Comparison of ENCODE assay signal across 1 cellular context in genomic region chr17:32302037-32302436, GRCh38.
TF ChIP-seq lines count a peak whose summit lies in the region.

No MANE protein-coding gene starts in this region.

TF ChIP-seq in GM23338, 12 proteins besides CTCF, POLR2A, EP300 and RAD21 (continued from another document):
- TF ChIP-seq ZNF462 (CRISPR knock-in tag; IDR thresholded peaks at IDR 0.05) (no peak), ZNF331 (CRISPR knock-in tag; IDR thresholded peaks at IDR 0.05; ENCODE audit: low read depth) (no peak), POLR2AphosphoS5 (IDR thresholded peaks at IDR 0.05; ENCODE audit: low read depth) (no peak), EZH2phosphoT487 (IDR thresholded peaks at IDR 0.05; ENCODE audit: unreplicated experiment) (no peak), EZH2 (IDR thresholded peaks at IDR 0.05; ENCODE audit: low read depth, unreplicated experiment) (no peak), CREB1 (CRISPR knock-in tag; IDR thresholded peaks at IDR 0.05; ENCODE audit: low read depth) (no peak), STAT1 (IDR thresholded peaks at IDR 0.05; ENCODE audit: unreplicated experiment) (no peak)
